ENCODE assay signal across 1 cellular context in the genomic region with DNA sequence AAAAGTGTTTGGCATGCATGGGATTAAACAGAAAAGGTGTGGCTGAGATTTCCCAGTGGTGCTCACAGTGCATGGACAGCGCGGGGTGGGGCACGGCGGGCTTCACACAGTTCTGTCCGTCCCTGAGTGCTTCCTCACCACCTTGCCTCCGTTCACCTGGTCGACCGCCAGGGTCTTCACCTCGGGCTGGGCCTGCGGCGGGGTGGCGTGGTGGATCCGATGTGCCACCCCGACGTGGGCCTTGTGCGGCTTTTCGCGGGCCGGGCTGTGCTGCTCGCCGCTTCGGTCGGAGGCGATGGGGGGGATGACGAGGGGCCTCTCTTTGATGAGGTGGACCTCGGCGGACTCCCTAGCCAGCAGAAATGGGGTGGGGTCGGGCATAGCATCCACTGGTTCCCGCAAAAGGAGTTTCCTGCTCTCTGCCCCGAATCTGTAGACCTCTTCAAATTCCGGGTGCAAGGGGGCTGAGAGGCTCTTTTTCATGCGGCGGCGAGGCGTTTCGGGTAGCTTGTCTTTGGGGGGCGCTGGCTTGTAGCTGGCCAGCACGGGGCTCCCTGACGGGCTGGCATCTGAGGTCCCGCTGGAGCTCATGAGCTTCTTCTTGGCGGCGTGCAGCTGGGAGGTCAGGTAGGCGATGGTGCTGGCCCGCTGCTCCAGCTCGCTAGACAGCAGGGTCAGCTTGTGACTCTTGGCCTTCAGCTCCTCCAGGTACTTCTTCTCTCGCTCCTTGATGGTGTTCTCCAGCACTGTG.
TF ChIP-seq lines count a peak whose summit lies in the region.

No MANE protein-coding gene starts in this region.

TF ChIP-seq in WTC11, 78 proteins besides CTCF, POLR2A, EP300 and RAD21 (continued from another document):
- TF ChIP-seq ZSCAN18 (CRISPR knock-in tag; IDR thresholded peaks at IDR 0.05), result no peak
- no peak for TF ChIP-seq JUN (CRISPR knock-in tag; IDR thresholded peaks at IDR 0.05)
- TF ChIP-seq, protein P1, sequence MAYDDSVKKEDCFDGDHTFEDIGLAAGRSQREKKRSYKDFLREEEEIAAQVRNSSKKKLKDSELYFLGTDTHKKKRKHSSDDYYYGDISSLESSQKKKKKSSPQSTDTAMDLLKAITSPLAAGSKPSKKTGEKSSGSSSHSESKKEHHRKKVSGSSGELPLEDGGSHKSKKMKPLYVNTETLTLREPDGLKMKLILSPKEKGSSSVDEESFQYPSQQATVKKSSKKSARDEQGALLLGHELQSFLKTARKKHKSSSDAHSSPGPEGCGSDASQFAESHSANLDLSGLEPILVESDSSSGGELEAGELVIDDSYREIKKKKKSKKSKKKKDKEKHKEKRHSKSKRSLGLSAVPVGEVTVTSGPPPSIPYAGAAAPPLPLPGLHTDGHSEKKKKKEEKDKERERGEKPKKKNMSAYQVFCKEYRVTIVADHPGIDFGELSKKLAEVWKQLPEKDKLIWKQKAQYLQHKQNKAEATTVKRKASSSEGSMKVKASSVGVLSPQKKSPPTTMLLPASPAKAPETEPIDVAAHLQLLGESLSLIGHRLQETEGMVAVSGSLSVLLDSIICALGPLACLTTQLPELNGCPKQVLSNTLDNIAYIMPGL (CRISPR knock-in tag; IDR thresholded peaks at IDR 0.05), result no peak
- TF ChIP-seq CREB1 (CRISPR knock-in tag; IDR thresholded peaks at IDR 0.05), result no peak
- TF ChIP-seq CBFB (CRISPR knock-in tag; IDR thresholded peaks at IDR 0.05; ENCODE audit: low read depth), result no peak
- TF ChIP-seq, protein P2, sequence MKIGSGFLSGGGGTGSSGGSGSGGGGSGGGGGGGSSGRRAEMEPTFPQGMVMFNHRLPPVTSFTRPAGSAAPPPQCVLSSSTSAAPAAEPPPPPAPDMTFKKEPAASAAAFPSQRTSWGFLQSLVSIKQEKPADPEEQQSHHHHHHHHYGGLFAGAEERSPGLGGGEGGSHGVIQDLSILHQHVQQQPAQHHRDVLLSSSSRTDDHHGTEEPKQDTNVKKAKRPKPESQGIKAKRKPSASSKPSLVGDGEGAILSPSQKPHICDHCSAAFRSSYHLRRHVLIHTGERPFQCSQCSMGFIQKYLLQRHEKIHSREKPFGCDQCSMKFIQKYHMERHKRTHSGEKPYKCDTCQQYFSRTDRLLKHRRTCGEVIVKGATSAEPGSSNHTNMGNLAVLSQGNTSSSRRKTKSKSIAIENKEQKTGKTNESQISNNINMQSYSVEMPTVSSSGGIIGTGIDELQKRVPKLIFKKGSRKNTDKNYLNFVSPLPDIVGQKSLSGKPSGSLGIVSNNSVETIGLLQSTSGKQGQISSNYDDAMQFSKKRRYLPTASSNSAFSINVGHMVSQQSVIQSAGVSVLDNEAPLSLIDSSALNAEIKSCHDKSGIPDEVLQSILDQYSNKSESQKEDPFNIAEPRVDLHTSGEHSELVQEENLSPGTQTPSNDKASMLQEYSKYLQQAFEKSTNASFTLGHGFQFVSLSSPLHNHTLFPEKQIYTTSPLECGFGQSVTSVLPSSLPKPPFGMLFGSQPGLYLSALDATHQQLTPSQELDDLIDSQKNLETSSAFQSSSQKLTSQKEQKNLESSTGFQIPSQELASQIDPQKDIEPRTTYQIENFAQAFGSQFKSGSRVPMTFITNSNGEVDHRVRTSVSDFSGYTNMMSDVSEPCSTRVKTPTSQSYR (CRISPR knock-in tag; IDR thresholded peaks at IDR 0.05), result no peak
- TF ChIP-seq ZNF317 (CRISPR knock-in tag; IDR thresholded peaks at IDR 0.05; ENCODE audit: borderline replicate concordance, low read depth), result no peak
- no peak for TF ChIP-seq FOXJ3 (CRISPR knock-in tag; IDR thresholded peaks at IDR 0.05; ENCODE audit: borderline replicate concordance)
TF ChIP-seq in WTC11: peak in this region for 0.
